1 cellular context compared by ENCODE assay signal in genomic region chr22:27705391-27706080, GRCh38.
TF ChIP-seq lines count a peak whose summit lies in the region.

No MANE protein-coding gene starts in this region.

TF ChIP-seq in K562, 482 proteins besides CTCF, POLR2A, EP300 and RAD21 (continued from another document):
- TF ChIP-seq MGA (IDR thresholded peaks at IDR 0.05) (peak; percentile 20; the same call in 1 of the 2 replicates), CHD2 (IDR thresholded peaks at IDR 0.05; ENCODE audit: low read depth, low read length) (peak; percentile 65; the same call in 1 of the 2 replicates), CEBPG (CRISPR knock-in tag; IDR thresholded peaks at IDR 0.05) (0 out of 2 replicates have a peak, but pooled peaks have one; percentile 19), CEBPG (tag; conservative IDR thresholded peaks at IDR 0.05 in 1 of 2, IDR thresholded peaks at IDR 0.05 in 1 of 2) (0 out of 4 replicates have a peak, but pooled peaks of 1 of the 2 experiments have one; percentile 26), ESRRA (IDR thresholded peaks at IDR 0.05; ENCODE audit: borderline replicate concordance, low read depth) (peak; percentile 84), DNMT1 (IDR thresholded peaks at IDR 0.05) (no peak), C11orf30 (IDR thresholded peaks at IDR 0.05; ENCODE audit: low read depth) (peak; percentile 83; the same call in 1 of the 2 replicates), CHD1 (IDR thresholded peaks at IDR 0.05; ENCODE audit: low read length) (no peak), ATF3 (IDR thresholded peaks at IDR 0.05) (peak; percentile 29; the same call in 1 of the 2 replicates), ATF3 (CRISPR knock-in tag; conservative IDR thresholded peaks at IDR 0.05) (no peak), HNRNPLL (IDR thresholded peaks at IDR 0.05; ENCODE audit: low read depth, low read length, poor library complexity, severe bottlenecking) (no peak), ZBTB12 (CRISPR knock-in tag; IDR thresholded peaks at IDR 0.05) (no peak), L3MBTL2 (IDR thresholded peaks at IDR 0.05) (peak; percentile 57)
